2 cellular contexts compared by ENCODE assay signal in the genomic region with DNA sequence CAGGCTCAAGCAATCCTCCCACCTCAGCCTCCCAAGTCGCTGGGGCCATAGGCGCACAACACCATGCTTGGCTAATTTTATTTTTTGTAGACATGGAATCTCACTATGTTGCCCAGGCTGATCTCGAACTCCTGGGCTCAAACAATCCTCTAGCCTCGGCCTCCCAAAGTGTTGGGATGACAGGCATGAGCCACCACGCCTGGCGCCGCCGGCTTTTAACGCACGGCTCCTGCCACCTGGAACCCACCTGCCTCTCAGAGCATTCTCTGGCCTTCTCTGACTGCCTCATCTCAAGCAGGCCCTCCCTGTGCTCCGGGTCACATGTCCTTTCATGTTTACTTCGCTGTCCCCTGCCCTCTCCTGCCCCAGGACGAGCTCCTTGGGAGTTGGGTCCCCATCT.
TF ChIP-seq lines count a peak whose summit lies in the region.

No MANE protein-coding gene starts in this region.

TF ChIP-seq in HEK293, 187 proteins besides CTCF, POLR2A, EP300 and RAD21:
- TF ChIP-seq ZNF175 (tag by site-specific recombination; IDR thresholded peaks at IDR 0.05) (no peak), ZNF121 (tag by site-specific recombination; IDR thresholded peaks at IDR 0.05) (0 out of 2 replicates have a peak, but pooled peaks have one; percentile 29)

TF ChIP-seq in K562, 482 proteins besides CTCF, POLR2A, EP300 and RAD21:
- TF ChIP-seq IRF2 (CRISPR knock-in tag; IDR thresholded peaks at IDR 0.05) (no peak), SRSF7 (optimal IDR thresholded peaks at IDR 0.05; ENCODE audit: low read depth, low read length) (no peak), ZBTB33 (CRISPR knock-in tag; IDR thresholded peaks at IDR 0.05) (peak; percentile 43; the same call in 1 of the 2 replicates), ZNF12 (CRISPR knock-in tag; IDR thresholded peaks at IDR 0.05) (no peak), CBFA2T2 (conservative IDR thresholded peaks at IDR 0.05) (no peak), SLC30A9 (CRISPR knock-in tag; IDR thresholded peaks at IDR 0.05) (no peak), SMARCC2 (IDR thresholded peaks at IDR 0.05; ENCODE audit: low read depth) (no peak)
